In the genomic region with DNA sequence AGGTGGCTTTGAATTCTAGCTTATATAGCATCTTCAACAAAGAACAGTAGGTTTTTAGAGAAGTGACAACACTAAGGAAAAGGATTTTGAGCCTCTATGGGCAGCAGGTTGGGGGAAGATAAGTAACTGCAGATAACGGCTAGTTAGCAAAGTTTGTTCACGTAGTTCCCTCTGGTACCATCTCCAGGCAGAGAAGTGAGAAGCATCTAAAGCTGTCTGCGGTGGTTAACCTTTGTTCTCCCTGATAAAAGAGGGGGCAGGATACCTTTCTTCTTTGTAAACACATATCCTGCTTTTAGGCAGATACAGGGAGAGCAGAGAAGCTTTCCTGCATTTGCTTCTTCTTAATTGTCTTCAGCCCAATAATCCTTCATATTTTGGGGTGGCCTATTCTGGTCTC, we compare ENCODE assay signal across 1 cellular context.
TF ChIP-seq lines count a peak whose summit lies in the region.

No MANE protein-coding gene starts in this region.

TF ChIP-seq in HepG2, 621 proteins besides CTCF, POLR2A, EP300 and RAD21 (continues in another document):
- TF ChIP-seq ZNF354B (CRISPR knock-in tag; IDR thresholded peaks at IDR 0.05) (no peak), POLR2G (IDR thresholded peaks at IDR 0.05; ENCODE audit: low read depth, low read length) (no peak), ZNF724P (CRISPR knock-in tag; IDR thresholded peaks at IDR 0.05; ENCODE audit: borderline replicate concordance) (no peak), ZNF678 (CRISPR knock-in tag; IDR thresholded peaks at IDR 0.05) (no peak), ZNF30 (CRISPR knock-in tag; IDR thresholded peaks at IDR 0.05) (no peak), REL (CRISPR knock-in tag; conservative IDR thresholded peaks at IDR 0.05) (no peak), PPARG (CRISPR knock-in tag; conservative IDR thresholded peaks at IDR 0.05) (0 out of 2 replicates have a peak, but pooled peaks have one; percentile 30), HDAC2 (CRISPR knock-in tag; IDR thresholded peaks at IDR 0.05) (peak; percentile 23; the same call in 1 of the 2 replicates), ZKSCAN5 (CRISPR knock-in tag; IDR thresholded peaks at IDR 0.05) (no peak), ZNF761 (CRISPR knock-in tag; conservative IDR thresholded peaks at IDR 0.05) (no peak), ATF7 (IDR thresholded peaks at IDR 0.05) (no peak), ATF7 (CRISPR knock-in tag; IDR thresholded peaks at IDR 0.05) (no peak), ZNF234 (CRISPR knock-in tag; conservative IDR thresholded peaks at IDR 0.05) (no peak), MTA1 (CRISPR knock-in tag; IDR thresholded peaks at IDR 0.05; ENCODE audit: borderline replicate concordance) (no peak), ARNT (IDR thresholded peaks at IDR 0.05) (no peak), KDM5B (CRISPR knock-in tag; IDR thresholded peaks at IDR 0.05; ENCODE audit: borderline replicate concordance) (no peak), HNF4G (IDR thresholded peaks at IDR 0.05; ENCODE audit: borderline replicate concordance, low read depth, low read length) (0 out of 2 replicates have a peak, but pooled peaks have one; percentile 21), HNF4G (CRISPR knock-in tag; IDR thresholded peaks at IDR 0.05; ENCODE audit: borderline replicate concordance, low read depth) (no peak), RELA (CRISPR knock-in tag; IDR thresholded peaks at IDR 0.05) (no peak), XBP1 (CRISPR knock-in tag; IDR thresholded peaks at IDR 0.05) (no peak), ZNF253 (CRISPR knock-in tag; IDR thresholded peaks at IDR 0.05; ENCODE audit: borderline replicate concordance) (no peak), ZBTB7A (CRISPR knock-in tag; IDR thresholded peaks at IDR 0.05) (no peak), KAT8 (CRISPR knock-in tag; IDR thresholded peaks at IDR 0.05) (no peak), ISL2 (CRISPR knock-in tag; IDR thresholded peaks at IDR 0.05) (0 out of 2 replicates have a peak, but pooled peaks have one; percentile 17), ZSCAN20 (CRISPR knock-in tag; IDR thresholded peaks at IDR 0.05; ENCODE audit: borderline replicate concordance) (no peak), HNF4A (CRISPR knock-in tag; IDR thresholded peaks at IDR 0.05) (peak; percentile 42; the same call in 1 of the 2 replicates), ZNF768 (CRISPR knock-in tag; IDR thresholded peaks at IDR 0.05) (no peak)
- TF ChIP-seq, protein P1, sequence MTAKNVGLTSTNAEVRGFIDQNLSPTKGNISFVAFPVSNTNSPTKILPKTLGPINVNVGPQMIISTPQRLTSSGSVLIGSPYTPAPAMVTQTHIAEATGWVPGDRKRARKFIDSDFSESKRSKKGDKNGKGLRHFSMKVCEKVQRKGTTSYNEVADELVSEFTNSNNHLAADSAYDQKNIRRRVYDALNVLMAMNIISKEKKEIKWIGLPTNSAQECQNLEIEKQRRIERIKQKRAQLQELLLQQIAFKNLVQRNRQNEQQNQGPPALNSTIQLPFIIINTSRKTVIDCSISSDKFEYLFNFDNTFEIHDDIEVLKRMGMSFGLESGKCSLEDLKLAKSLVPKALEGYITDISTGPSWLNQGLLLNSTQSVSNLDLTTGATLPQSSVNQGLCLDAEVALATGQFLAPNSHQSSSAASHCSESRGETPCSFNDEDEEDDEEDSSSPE (CRISPR knock-in tag; IDR thresholded peaks at IDR 0.05): no peak
- TF ChIP-seq, protein P2, sequence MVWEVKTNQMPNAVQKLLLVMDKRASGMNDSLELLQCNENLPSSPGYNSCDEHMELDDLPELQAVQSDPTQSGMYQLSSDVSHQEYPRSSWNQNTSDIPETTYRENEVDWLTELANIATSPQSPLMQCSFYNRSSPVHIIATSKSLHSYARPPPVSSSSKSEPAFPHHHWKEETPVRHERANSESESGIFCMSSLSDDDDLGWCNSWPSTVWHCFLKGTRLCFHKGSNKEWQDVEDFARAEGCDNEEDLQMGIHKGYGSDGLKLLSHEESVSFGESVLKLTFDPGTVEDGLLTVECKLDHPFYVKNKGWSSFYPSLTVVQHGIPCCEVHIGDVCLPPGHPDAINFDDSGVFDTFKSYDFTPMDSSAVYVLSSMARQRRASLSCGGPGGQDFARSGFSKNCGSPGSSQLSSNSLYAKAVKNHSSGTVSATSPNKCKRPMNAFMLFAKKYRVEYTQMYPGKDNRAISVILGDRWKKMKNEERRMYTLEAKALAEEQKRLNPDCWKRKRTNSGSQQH (CRISPR knock-in tag; IDR thresholded peaks at IDR 0.05; ENCODE audit: low read depth): no peak
- TF ChIP-seq, protein P3, sequence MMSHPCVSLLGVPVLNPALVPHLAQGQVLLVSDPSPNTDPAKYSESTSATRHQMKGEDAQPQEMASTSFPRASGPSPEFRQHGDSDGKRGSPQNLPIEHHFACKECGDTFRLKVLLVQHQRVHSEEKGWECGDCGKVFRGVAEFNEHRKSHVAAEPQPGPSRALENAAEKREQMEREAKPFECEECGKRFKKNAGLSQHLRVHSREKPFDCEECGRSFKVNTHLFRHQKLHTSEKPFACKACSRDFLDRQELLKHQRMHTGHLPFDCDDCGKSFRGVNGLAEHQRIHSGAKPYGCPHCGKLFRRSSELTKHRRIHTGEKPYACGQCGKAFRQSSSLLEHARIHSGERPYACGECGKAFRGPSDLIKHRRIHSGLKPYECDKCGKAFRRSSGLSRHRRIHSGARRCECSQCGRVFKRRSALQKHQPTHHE (CRISPR knock-in tag; IDR thresholded peaks at IDR 0.05; ENCODE audit: borderline replicate concordance): no peak
- TF ChIP-seq, protein P4, sequence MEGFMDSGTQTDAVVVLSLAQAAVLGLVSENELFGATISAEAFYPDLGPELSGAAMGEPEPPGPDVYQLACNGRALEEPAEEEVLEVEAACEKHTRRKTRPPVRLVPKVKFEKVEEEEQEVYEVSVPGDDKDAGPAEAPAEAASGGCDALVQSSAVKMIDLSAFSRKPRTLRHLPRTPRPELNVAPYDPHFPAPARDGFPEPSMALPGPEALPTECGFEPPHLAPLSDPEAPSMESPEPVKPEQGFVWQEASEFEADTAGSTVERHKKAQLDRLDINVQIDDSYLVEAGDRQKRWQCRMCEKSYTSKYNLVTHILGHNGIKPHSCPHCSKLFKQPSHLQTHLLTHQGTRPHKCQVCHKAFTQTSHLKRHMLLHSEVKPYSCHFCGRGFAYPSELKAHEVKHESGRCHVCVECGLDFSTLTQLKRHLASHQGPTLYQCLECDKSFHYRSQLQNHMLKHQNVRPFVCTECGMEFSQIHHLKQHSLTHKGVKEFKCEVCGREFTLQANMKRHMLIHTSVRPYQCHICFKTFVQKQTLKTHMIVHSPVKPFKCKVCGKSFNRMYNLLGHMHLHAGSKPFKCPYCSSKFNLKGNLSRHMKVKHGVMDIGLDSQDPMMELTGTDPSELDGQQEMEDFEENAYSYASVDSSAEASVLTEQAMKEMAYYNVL (CRISPR knock-in tag; IDR thresholded peaks at IDR 0.05; ENCODE audit: borderline replicate concordance): 0 out of 2 replicates have a peak, but pooled peaks have one; percentile 29
- TF ChIP-seq, protein P5, sequence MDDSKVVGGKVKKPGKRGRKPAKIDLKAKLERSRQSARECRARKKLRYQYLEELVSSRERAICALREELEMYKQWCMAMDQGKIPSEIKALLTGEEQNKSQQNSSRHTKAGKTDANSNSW (CRISPR knock-in tag; IDR thresholded peaks at IDR 0.05; ENCODE audit: borderline replicate concordance): no peak
- TF ChIP-seq, protein P6, sequence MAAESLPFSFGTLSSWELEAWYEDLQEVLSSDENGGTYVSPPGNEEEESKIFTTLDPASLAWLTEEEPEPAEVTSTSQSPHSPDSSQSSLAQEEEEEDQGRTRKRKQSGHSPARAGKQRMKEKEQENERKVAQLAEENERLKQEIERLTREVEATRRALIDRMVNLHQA (CRISPR knock-in tag; IDR thresholded peaks at IDR 0.05): no peak
- TF ChIP-seq, protein P7, sequence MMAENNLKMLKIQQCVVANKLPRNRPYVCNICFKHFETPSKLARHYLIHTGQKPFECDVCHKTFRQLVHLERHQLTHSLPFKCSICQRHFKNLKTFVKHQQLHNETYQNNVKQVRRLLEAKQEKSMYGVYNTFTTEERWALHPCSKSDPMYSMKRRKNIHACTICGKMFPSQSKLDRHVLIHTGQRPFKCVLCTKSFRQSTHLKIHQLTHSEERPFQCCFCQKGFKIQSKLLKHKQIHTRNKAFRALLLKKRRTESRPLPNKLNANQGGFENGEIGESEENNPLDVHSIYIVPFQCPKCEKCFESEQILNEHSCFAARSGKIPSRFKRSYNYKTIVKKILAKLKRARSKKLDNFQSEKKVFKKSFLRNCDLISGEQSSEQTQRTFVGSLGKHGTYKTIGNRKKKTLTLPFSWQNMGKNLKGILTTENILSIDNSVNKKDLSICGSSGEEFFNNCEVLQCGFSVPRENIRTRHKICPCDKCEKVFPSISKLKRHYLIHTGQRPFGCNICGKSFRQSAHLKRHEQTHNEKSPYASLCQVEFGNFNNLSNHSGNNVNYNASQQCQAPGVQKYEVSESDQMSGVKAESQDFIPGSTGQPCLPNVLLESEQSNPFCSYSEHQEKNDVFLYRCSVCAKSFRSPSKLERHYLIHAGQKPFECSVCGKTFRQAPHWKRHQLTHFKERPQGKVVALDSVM (CRISPR knock-in tag; IDR thresholded peaks at IDR 0.05): no peak
- TF ChIP-seq, protein P8, sequence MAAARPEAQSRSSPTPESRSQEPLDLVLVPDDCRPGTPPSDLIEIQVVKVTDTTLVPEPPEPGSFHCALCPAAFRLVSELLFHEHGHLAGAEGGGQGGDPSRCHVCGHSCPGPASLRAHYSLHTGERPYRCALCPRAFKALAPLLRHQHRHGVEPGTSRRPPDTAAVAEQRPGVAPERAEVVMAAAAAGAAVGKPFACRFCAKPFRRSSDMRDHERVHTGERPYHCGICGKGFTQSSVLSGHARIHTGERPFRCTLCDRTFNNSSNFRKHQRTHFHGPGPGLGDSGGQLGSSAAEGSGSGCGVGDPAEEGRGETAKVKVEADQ (CRISPR knock-in tag; IDR thresholded peaks at IDR 0.05; ENCODE audit: borderline replicate concordance): no peak
- TF ChIP-seq, protein P9, sequence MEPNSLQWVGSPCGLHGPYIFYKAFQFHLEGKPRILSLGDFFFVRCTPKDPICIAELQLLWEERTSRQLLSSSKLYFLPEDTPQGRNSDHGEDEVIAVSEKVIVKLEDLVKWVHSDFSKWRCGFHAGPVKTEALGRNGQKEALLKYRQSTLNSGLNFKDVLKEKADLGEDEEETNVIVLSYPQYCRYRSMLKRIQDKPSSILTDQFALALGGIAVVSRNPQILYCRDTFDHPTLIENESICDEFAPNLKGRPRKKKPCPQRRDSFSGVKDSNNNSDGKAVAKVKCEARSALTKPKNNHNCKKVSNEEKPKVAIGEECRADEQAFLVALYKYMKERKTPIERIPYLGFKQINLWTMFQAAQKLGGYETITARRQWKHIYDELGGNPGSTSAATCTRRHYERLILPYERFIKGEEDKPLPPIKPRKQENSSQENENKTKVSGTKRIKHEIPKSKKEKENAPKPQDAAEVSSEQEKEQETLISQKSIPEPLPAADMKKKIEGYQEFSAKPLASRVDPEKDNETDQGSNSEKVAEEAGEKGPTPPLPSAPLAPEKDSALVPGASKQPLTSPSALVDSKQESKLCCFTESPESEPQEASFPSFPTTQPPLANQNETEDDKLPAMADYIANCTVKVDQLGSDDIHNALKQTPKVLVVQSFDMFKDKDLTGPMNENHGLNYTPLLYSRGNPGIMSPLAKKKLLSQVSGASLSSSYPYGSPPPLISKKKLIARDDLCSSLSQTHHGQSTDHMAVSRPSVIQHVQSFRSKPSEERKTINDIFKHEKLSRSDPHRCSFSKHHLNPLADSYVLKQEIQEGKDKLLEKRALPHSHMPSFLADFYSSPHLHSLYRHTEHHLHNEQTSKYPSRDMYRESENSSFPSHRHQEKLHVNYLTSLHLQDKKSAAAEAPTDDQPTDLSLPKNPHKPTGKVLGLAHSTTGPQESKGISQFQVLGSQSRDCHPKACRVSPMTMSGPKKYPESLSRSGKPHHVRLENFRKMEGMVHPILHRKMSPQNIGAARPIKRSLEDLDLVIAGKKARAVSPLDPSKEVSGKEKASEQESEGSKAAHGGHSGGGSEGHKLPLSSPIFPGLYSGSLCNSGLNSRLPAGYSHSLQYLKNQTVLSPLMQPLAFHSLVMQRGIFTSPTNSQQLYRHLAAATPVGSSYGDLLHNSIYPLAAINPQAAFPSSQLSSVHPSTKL (CRISPR knock-in tag; IDR thresholded peaks at IDR 0.05): 0 out of 2 replicates have a peak, but pooled peaks have one; percentile 16
- TF ChIP-seq, protein P10, sequence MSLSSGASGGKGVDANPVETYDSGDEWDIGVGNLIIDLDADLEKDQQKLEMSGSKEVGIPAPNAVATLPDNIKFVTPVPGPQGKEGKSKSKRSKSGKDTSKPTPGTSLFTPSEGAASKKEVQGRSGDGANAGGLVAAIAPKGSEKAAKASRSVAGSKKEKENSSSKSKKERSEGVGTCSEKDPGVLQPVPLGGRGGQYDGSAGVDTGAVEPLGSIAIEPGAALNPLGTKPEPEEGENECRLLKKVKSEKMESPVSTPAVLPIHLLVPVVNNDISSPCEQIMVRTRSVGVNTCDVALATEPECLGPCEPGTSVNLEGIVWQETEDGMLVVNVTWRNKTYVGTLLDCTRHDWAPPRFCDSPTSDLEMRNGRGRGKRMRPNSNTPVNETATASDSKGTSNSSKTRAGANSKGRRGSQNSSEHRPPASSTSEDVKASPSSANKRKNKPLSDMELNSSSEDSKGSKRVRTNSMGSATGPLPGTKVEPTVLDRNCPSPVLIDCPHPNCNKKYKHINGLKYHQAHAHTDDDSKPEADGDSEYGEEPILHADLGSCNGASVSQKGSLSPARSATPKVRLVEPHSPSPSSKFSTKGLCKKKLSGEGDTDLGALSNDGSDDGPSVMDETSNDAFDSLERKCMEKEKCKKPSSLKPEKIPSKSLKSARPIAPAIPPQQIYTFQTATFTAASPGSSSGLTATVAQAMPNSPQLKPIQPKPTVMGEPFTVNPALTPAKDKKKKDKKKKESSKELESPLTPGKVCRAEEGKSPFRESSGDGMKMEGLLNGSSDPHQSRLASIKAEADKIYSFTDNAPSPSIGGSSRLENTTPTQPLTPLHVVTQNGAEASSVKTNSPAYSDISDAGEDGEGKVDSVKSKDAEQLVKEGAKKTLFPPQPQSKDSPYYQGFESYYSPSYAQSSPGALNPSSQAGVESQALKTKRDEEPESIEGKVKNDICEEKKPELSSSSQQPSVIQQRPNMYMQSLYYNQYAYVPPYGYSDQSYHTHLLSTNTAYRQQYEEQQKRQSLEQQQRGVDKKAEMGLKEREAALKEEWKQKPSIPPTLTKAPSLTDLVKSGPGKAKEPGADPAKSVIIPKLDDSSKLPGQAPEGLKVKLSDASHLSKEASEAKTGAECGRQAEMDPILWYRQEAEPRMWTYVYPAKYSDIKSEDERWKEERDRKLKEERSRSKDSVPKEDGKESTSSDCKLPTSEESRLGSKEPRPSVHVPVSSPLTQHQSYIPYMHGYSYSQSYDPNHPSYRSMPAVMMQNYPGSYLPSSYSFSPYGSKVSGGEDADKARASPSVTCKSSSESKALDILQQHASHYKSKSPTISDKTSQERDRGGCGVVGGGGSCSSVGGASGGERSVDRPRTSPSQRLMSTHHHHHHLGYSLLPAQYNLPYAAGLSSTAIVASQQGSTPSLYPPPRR (CRISPR knock-in tag; IDR thresholded peaks at IDR 0.05; ENCODE audit: borderline replicate concordance): no peak
- TF ChIP-seq, protein P11, sequence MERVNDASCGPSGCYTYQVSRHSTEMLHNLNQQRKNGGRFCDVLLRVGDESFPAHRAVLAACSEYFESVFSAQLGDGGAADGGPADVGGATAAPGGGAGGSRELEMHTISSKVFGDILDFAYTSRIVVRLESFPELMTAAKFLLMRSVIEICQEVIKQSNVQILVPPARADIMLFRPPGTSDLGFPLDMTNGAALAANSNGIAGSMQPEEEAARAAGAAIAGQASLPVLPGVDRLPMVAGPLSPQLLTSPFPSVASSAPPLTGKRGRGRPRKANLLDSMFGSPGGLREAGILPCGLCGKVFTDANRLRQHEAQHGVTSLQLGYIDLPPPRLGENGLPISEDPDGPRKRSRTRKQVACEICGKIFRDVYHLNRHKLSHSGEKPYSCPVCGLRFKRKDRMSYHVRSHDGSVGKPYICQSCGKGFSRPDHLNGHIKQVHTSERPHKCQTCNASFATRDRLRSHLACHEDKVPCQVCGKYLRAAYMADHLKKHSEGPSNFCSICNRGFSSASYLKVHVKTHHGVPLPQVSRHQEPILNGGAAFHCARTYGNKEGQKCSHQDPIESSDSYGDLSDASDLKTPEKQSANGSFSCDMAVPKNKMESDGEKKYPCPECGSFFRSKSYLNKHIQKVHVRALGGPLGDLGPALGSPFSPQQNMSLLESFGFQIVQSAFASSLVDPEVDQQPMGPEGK (CRISPR knock-in tag; IDR thresholded peaks at IDR 0.05): peak; percentile 9; the same call in 1 of the 2 replicates
